8 cellular contexts compared by ENCODE assay signal in genomic region chr1:9652379-9653194, GRCh38. TPM values are rescaled to one million over a fixed set of nuclear protein-coding genes. Genes with fewer than 3 reads are reported as not detected.
DNase-seq lines count a peak whose midpoint lies in the region; ATAC-seq and TF ChIP-seq lines count a peak whose summit lies in the region.

No MANE protein-coding gene starts in this region.

- DNase-seq in RWPE2 (ENCODE audit: low spot score) (no peak), iris pigment epithelial cell (ENCODE audit: low read depth) (peak; percentile 54), NCI-H1694 (lab: John Stamatoyannopoulos, UW) (no peak), NCI-H1105 treated with DMSO at 0.1 percent for 48 hours (lab: John Stamatoyannopoulos, UW) (no peak)
- no peak for DNase-seq in activated naive CD4-positive, alpha-beta T cell treated with anti-CD3 and anti-CD28 coated beads, Interleukin-2, amount 50 U/mL, for 72 hours (ENCODE audit: low spot score in 2 of 2)
- peak; percentile 67 for DNase-seq in stimulated activated CD8-positive, alpha-beta memory T cell treated with anti-CD3 and anti-CD28 coated beads, Interleukin-4, amount 100 ng/mL, for 48 hours

- no peaks in the 10 kb centered on the region for H3K9me3 ChIP-seq in RWPE2 (ENCODE audit: severe bottlenecking)

- H3K27me3 ChIP-seq in RWPE2 (ENCODE audit: insufficient read depth, poor library complexity, severe bottlenecking) = no peaks in the 10 kb centered on the region

- TF ChIP-seq CTCF in RWPE2 (IDR thresholded peaks at IDR 0.05; ENCODE audit: poor library complexity, severe bottlenecking) = no peak

- no peaks in the 10 kb centered on the region for H3K36me3 ChIP-seq in RWPE2 (ENCODE audit: low read depth)

- peak overlapping the region; percentile 97 to 99 for H3K27ac Mint-ChIP-seq in activated naive CD4-positive, alpha-beta T cell treated with anti-CD3 and anti-CD28 coated beads, Interleukin-2, amount 50 U/mL, for 72 hours

- peaks cover 2% of the 10 kb centered on the region for H3K4me1 ChIP-seq in RWPE2 (ENCODE audit: insufficient read depth, poor library complexity, severe bottlenecking)

- ATAC-seq in GM19324 (IDR thresholded peaks at IDR 0.05; ENCODE audit: low FRiP score, unreplicated experiment) (peak; percentile 36), RWPE2 (ENCODE audit: low read depth) (peak; percentile 35), HG03342 (IDR thresholded peaks at IDR 0.05; ENCODE audit: unreplicated experiment) (no peak)
- no peak for ATAC-seq in activated naive CD4-positive, alpha-beta T cell treated with anti-CD3 and anti-CD28 coated beads, Interleukin-2, amount 50 U/mL, for 72 hours

- H3K36me3 Mint-ChIP-seq in activated naive CD4-positive, alpha-beta T cell treated with anti-CD3 and anti-CD28 coated beads, Interleukin-2, amount 50 U/mL, for 72 hours = peaks cover 27 to 33% of the 10 kb centered on the region in 2 donors

- H3K4me3 ChIP-seq in RWPE2 (ENCODE audit: severe bottlenecking) = peak overlapping the region; percentile 48

- no peak overlapping the region for H3K27ac ChIP-seq in RWPE2 (ENCODE audit: poor library complexity, severe bottlenecking)

- no peaks in the 10 kb centered on the region for H3K9me3 Mint-ChIP-seq in activated naive CD4-positive, alpha-beta T cell treated with anti-CD3 and anti-CD28 coated beads, Interleukin-2, amount 50 U/mL, for 72 hours

RNA-seq across cellular contexts. Expression of gene PIK3CD, which starts 1.1 kb away (rescaled TPM):
- 100 to 1,000 TPM; 118 to 138 TPM for total RNA-seq in activated naive CD4-positive, alpha-beta T cell treated with anti-CD3 and anti-CD28 coated beads, Interleukin-2, amount 50 U/mL, for 72 hours

Comparison
In these comparisons a context has a peak if more than half of its experiments do, and no peak if none do; other contexts are left out.
1. ATAC-seq: peak in GM19324 (single experiment) and RWPE2 (single experiment); none in activated naive CD4-positive, alpha-beta T cell treated with anti-CD3 and anti-CD28 coated beads, Interleukin-2, amount 50 U/mL, for 72 hours (0 of 2) and HG03342 (single experiment).
2. DNase-seq: peak in iris pigment epithelial cell (single experiment) and stimulated activated CD8-positive, alpha-beta memory T cell treated with anti-CD3 and anti-CD28 coated beads, Interleukin-4, amount 100 ng/mL, for 48 hours (single experiment); none in RWPE2 (single experiment), activated naive CD4-positive, alpha-beta T cell treated with anti-CD3 and anti-CD28 coated beads, Interleukin-2, amount 50 U/mL, for 72 hours (0 of 2), NCI-H1694 (single experiment) and NCI-H1105 treated with DMSO at 0.1 percent for 48 hours (single experiment).